ENCODE assay signal across 15 cellular contexts in the genomic region with DNA sequence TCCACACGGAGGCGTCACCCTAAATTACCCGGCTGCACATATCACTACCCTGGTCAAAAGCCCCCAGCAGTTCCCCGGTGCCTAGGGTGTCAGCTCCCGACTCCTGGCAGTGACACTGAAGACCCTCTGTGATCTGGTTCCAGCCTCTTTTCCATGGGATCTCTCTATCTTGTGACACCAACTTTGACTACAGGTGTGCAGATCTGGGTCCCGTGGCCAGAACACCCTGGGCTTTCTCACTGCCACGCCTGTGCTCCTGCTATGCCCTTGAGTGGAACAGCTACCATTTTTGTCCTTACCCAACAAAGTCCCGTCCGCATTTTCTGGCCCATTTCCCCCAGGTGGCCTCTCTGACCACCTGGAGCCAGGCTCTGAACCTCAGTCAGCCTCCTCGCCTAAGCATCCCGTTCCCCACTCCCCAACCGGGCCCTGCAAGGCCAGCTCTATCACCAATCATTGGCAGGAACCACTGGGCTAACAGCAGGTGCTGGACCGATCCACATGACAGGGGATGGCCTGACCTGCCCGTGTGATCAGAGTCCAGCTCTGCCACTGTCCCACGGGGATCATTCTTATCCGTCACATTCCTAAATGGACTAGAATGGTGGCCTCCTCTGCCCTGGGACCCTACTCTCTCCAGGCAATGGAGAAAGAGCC. TPM values are rescaled to one million over a fixed set of nuclear protein-coding genes. Genes with fewer than 3 reads are reported as not detected.
A peak's percentile ranks its signal among the peaks of the same experiment; 100 is the strongest.
DNase-seq lines count a peak whose midpoint lies in the region; ATAC-seq, FAIRE-seq and TF ChIP-seq lines count a peak whose summit lies in the region.
"Had no signal": no experiment of that assay in that cellular context is flagged by ENCODE, and none has a peak within 500 bp of the region (broad histone marks: within the 10 kb centered on the region; RNA-seq: fewer than 3 reads in every experiment).

No MANE protein-coding gene starts in this region.

- peak overlapping the region; percentile 92 to 99 (median 98) for H3K27ac Mint-ChIP-seq in CD8-positive, alpha-beta memory T cell
- H3K27ac Mint-ChIP-seq in T-helper 17 cell, result peak overlapping the region; percentile 96

- CTCF ChIA-PET in CD8-positive, alpha-beta memory T cell (lab: Charles Lee), result interaction anchor here (1.0 to 9.6 kb wide), 8 partner anchors 33 to 356 kb away, joined by 3 to 178 read pairs (median 38); a partner anchor contains a TSS
- CTCF ChIA-PET in HepG2 (lab: Yijun Ruan, JAX; ENCODE audit: low intra/inter-chr PET ratio, low total read pairs), result interaction anchor here (4.6 kb wide), 1 partner anchor 137 kb away, joined by 27 read pairs; no protein-coding TSS in a partner anchor

- no peak for FAIRE-seq in HepG2 (lab: Jason Lieb, UNC)

- no peak for TF ChIP-seq CTCF in HepG2 (CRISPR knock-in tag; IDR thresholded peaks at IDR 0.05)
- TF ChIP-seq CTCF in sigmoid colon (IDR thresholded peaks at IDR 0.05), result no peak
- TF ChIP-seq CTCF in dorsolateral prefrontal cortex (IDR thresholded peaks at IDR 0.05 in 54 of 56, conservative IDR thresholded peaks at IDR 0.05 in 2 of 56; ENCODE audit: low read depth in 1 of 56, partially characterized antibody in 56 of 56), result no peak

- WGBS in HepG2 (ENCODE audit: low lambda C conversion rate), result 50% methylated on average over 13 of the region's 16 CpGs
- 80 to 90% methylated on average over 16 of the region's 16 CpGs for WGBS in sigmoid colon, 2 donors

- no peaks in the 10 kb centered on the region for H4K20me1 ChIP-seq in HepG2 (ENCODE audit: insufficient read depth, low read length)

- no peak overlapping the region for H3K4me3 ChIP-seq in CD8-positive, alpha-beta memory T cell (ENCODE audit: low read length)
- H3K4me3 ChIP-seq in HepG2 (replicated peaks in 1 of 3; ENCODE audit: insufficient read depth in 1 of 3, low read depth in 2 of 3, low read length in 3 of 3) (peak overlapping the region in 1 of 3 experiments; percentile 41; a peak in 1 of 6 replicates), sigmoid colon (no peak overlapping the region), dorsolateral prefrontal cortex (no peak overlapping the region)

- peak overlapping the region in 6 of 7 donors; percentile 12 to 83 (median 80) for H3K4me3 Mint-ChIP-seq in CD8-positive, alpha-beta memory T cell
- H3K4me3 Mint-ChIP-seq in T-helper 17 cell, result peak overlapping the region; percentile 88
- H3K4me3 Mint-ChIP-seq: activated naive CD4-positive, alpha-beta T cell treated with anti-CD3 and anti-CD28 coated beads for 36 hours had no signal

- DNase-seq in CD8-positive, alpha-beta memory T cell, result no peak
- DNase-seq in T-helper 17 cell (no peak), HepG2 (ENCODE audit: low spot score) (no peak), sigmoid colon (no peak), DMS79 treated with DMSO at 0.1 percent for 48 hours (lab: John Stamatoyannopoulos, UW) (no peak), NCI-H2227 treated with DMSO at 0.1 percent for 48 hours (lab: John Stamatoyannopoulos, UW) (no peak), dorsolateral prefrontal cortex (no peak)
- DNase-seq: DMS153, erythroblast, GOT3, left colon, NCI-H146, OCI-M1 had no signal

- peaks cover 64% of the 10 kb centered on the region for H3K4me1 ChIP-seq in CD8-positive, alpha-beta memory T cell (ENCODE audit: insufficient read depth, low read length)
- H3K4me1 ChIP-seq in HepG2 (ENCODE audit: insufficient read depth, low read length) (peaks cover 75% of the 10 kb centered on the region), sigmoid colon (peaks cover 0 to 50% (median 44%) of the 10 kb centered on the region in 4 donors)

- no peak overlapping the region for H2AFZ ChIP-seq in HepG2 (ENCODE audit: low read length)

- in situ Hi-C loops in HepG2 (cut with HindIII; ENCODE audit: extremely low pct_ligation_motif_present, low pct_unique_long_range_greater_than_20kb), result loop anchor here (5.0 kb wide), 1 partner anchor 139 kb away; no protein-coding TSS in a partner anchor

- ATAC-seq in T-helper 17 cell (no peak), HepG2 (no peak), HG03378 (IDR thresholded peaks at IDR 0.05; ENCODE audit: unreplicated experiment) (no peak)
- ATAC-seq: left colon had no signal

- H3K9me3 Mint-ChIP-seq in CD8-positive, alpha-beta memory T cell, result no peaks in the 10 kb centered on the region
- H3K9me3 Mint-ChIP-seq: activated naive CD4-positive, alpha-beta T cell treated with anti-CD3 and anti-CD28 coated beads for 36 hours had no signal

- no TSS peak for BruUV-seq in HepG2 (replicated peaks; lab: Mats Ljungman, UMichigan)

- peak overlapping the region; percentile 73; the same call in 1 of the 2 replicates for H3K4me2 ChIP-seq in HepG2 (ENCODE audit: low read depth, low read length)

- POLR2A ChIA-PET in CD8-positive, alpha-beta memory T cell (lab: Charles Lee), result interaction anchor here (1.0 to 8.0 kb wide), 8 partner anchors 33 to 145 kb away, joined by 3 to 89 read pairs (median 4); a partner anchor contains a TSS
- POLR2A ChIA-PET in HepG2 (lab: Yijun Ruan, JAX), result interaction anchor here (1.7 to 6.1 kb wide), 3 partner anchors 68 to 145 kb away, joined by 4 to 72 read pairs (median 16); a partner anchor contains a TSS

- no peaks in the 10 kb centered on the region for H3K36me3 Mint-ChIP-seq in CD8-positive, alpha-beta memory T cell
- no peaks in the 10 kb centered on the region for H3K36me3 Mint-ChIP-seq in T-helper 17 cell (ENCODE audit: low read depth)

- peaks cover 55 to 76% (median 66%) of the 10 kb centered on the region in 3 donors for H3K4me1 Mint-ChIP-seq in CD8-positive, alpha-beta memory T cell
- peaks cover 51% of the 10 kb centered on the region for H3K4me1 Mint-ChIP-seq in T-helper 17 cell

- TF ChIP-seq RAD21 in HepG2 (CRISPR knock-in tag; IDR thresholded peaks at IDR 0.05), result no peak

- intact Hi-C loops in HepG2 (cut with micrococcal nuclease; ENCODE audit: unreplicated experiment) (loop anchor here (5.0 to 10.0 kb wide), 3 partner anchors 39 to 119 kb away; a partner anchor contains a TSS), sigmoid colon (cut with DNase I) (loop anchor here (5.0 kb wide), 1 partner anchor 69 kb away; a partner anchor contains a TSS), dorsolateral prefrontal cortex (cut with DNase I) (loop anchor here in 1 of 2 donors (5.0 kb wide), 1 partner anchor 354 kb away; no protein-coding TSS in a partner anchor)

- peaks cover 0 to 5% of the 10 kb centered on the region in 2 donors for H3K27me3 Mint-ChIP-seq in CD8-positive, alpha-beta memory T cell
- H3K27me3 Mint-ChIP-seq in T-helper 17 cell, result peaks cover 10% of the 10 kb centered on the region

- TF ChIP-seq POLR2A in HepG2 (IDR thresholded peaks at IDR 0.05; ENCODE audit: insufficient read depth in 1 of 2, low read depth in 2 of 2, low read length in 2 of 2) (no peak), sigmoid colon (IDR thresholded peaks at IDR 0.05) (no peak)

- peak overlapping the region; percentile 99 for H3K27ac ChIP-seq in CD8-positive, alpha-beta memory T cell (ENCODE audit: low read depth, low read length)
- H3K27ac ChIP-seq in HepG2 (ENCODE audit: extremely low read length, insufficient read depth, low read length) (no peak overlapping the region), sigmoid colon (peak overlapping the region; percentile 70 to 76 (median 73)), dorsolateral prefrontal cortex (peak overlapping the region in 23 of 59 donors; percentile 1 to 78 (median 55))

- no peaks in the 10 kb centered on the region for H3K9me3 ChIP-seq in CD8-positive, alpha-beta memory T cell (ENCODE audit: low read length)
- H3K9me3 ChIP-seq in T-helper 17 cell (ENCODE audit: control insufficient read depth, low read length, poor library complexity, severe bottlenecking) (no peaks in the 10 kb centered on the region), HepG2 (ENCODE audit: low read length) (no peaks in the 10 kb centered on the region), sigmoid colon (no peaks in the 10 kb centered on the region)

- no peaks in the 10 kb centered on the region for H3K27me3 ChIP-seq in CD8-positive, alpha-beta memory T cell (ENCODE audit: insufficient read depth, low read length, poor library complexity, severe bottlenecking)
- H3K27me3 ChIP-seq in HepG2 (ENCODE audit: control insufficient read depth in 1 of 2, insufficient read depth in 2 of 2, low read length in 2 of 2) (peaks cover 0 to 2% of the 10 kb centered on the region in 2 experiments; a peak in 1 of 5 replicates), sigmoid colon (no peaks in the 10 kb centered on the region), dorsolateral prefrontal cortex (no peaks in the 10 kb centered on the region)

- no peaks in the 10 kb centered on the region for H3K79me2 ChIP-seq in HepG2 (ENCODE audit: insufficient read depth, low read length)

- TF ChIP-seq EP300 in HepG2 (IDR thresholded peaks at IDR 0.05; ENCODE audit: low read depth in 2 of 2, low read length in 2 of 2) (no peak), HepG2 (CRISPR knock-in tag; IDR thresholded peaks at IDR 0.05; ENCODE audit: borderline replicate concordance) (no peak), sigmoid colon (IDR thresholded peaks at IDR 0.05) (no peak)

- H3K9ac ChIP-seq in HepG2 (ENCODE audit: insufficient read depth, low read depth, low read length), result peak overlapping the region; percentile 68; the same call in 1 of the 2 replicates

- H3K36me3 ChIP-seq in CD8-positive, alpha-beta memory T cell (ENCODE audit: insufficient read depth, low read length), result no peaks in the 10 kb centered on the region
- H3K36me3 ChIP-seq in HepG2 (replicated peaks in 1 of 2; ENCODE audit: control insufficient read depth in 1 of 2, insufficient read depth in 2 of 2, low read length in 2 of 2) (no peaks in the 10 kb centered on the region), sigmoid colon (no peaks in the 10 kb centered on the region)

RNA-seq across cellular contexts. Expression of a gene that starts 20.7 kb away (rescaled TPM):
- total RNA-seq in CD8-positive, alpha-beta memory T cell, result 10 to 100 TPM; 26.1 to 26.4 TPM
- 29.7 TPM for polyA plus RNA-seq in CD8-positive, alpha-beta memory T cell
- total RNA-seq in T-helper 17 cell (10 to 100 TPM; 73.9 to 87.9 TPM), HepG2 (2016; rRNA removed; fragmentation: Illumina TruSeq; extraction: Trizol) (0.20 and 0.35 TPM in 2 replicates), sigmoid colon (100 to 1,000 TPM; 108 to 166 (median 125) TPM), dorsolateral prefrontal cortex (100 to 1,000 TPM; 112 to 229 (median 170) TPM)
- total RNA-seq in HepG2 (2016; cell fraction: cytosol; rRNA removed; fragmentation: Illumina TruSeq; extraction: Trizol; ENCODE audit: low read depth), result not detected in 2 replicates
- total RNA-seq in HepG2 (2016; cell fraction: insoluble cytoplasmic fraction; rRNA removed; fragmentation: Illumina TruSeq; extraction: Trizol), result 0.27 and 0.30 TPM in 2 replicates
- 0.09 and 0.21 TPM in 2 replicates for total RNA-seq in HepG2 (2016; cell fraction: membrane; rRNA removed; fragmentation: Illumina TruSeq; extraction: Trizol)
- 0.31 and 1.4 TPM in 2 replicates for total RNA-seq in HepG2 (2016; cell fraction: nucleus; rRNA removed; fragmentation: Illumina TruSeq; extraction: Trizol)
- polyA plus RNA-seq in HepG2 (2011; rRNA removed) (4.9 and 7.1 TPM in 2 replicates), sigmoid colon (10 to 100 TPM; 10.9 to 39.0 (median 36.2) TPM)
- 3.6 and 4.4 TPM in 2 replicates for polyA plus RNA-seq in HepG2 (2011; cell fraction: cytosol; rRNA removed)
- polyA plus RNA-seq in HepG2 (2011; cell fraction: nucleus; rRNA removed), result 22.7 and 23.8 TPM in 2 replicates
- 5.5 and 5.7 TPM in 2 replicates for polyA plus RNA-seq in HepG2 (2012)
- polyA plus RNA-seq in HepG2 (2016; cell fraction: cytosol; fragmentation: Illumina TruSeq; extraction: Trizol; ENCODE audit: low read depth), result 0.09 and 0.23 TPM in 2 replicates
- polyA plus RNA-seq in HepG2 (2016; cell fraction: insoluble cytoplasmic fraction; fragmentation: Illumina TruSeq; extraction: Trizol; ENCODE audit: low read depth), result 0.35 and 0.53 TPM in 2 replicates
- polyA plus RNA-seq in HepG2 (2016; cell fraction: membrane; fragmentation: Illumina TruSeq; extraction: Trizol; ENCODE audit: low read depth), result 0.08 and 0.19 TPM in 2 replicates
- 1.6 TPM in 2 replicates for polyA plus RNA-seq in HepG2 (2016; cell fraction: nucleus; fragmentation: Illumina TruSeq; extraction: Trizol; ENCODE audit: insufficient read depth, low read depth)
- 7.2 and 8.5 TPM in 2 replicates for polyA minus RNA-seq in HepG2 (2011; rRNA and poly(A)+ RNA removed; ENCODE audit: low replicate concordance)
- polyA minus RNA-seq in HepG2 (2011; cell fraction: cytosol; rRNA and poly(A)+ RNA removed), result 1.2 and 2.1 TPM in 2 replicates
- polyA minus RNA-seq in HepG2 (2011; cell fraction: nucleus; rRNA and poly(A)+ RNA removed), result 6.5 and 7.6 TPM in 2 replicates

Comparison
In these comparisons a context has a peak if more than half of its experiments do, and no peak if none do; other contexts are left out.
1. RNA of a gene that starts 20.7 kb away (total RNA-seq): 112 to 229 TPM in dorsolateral prefrontal cortex, 108 to 166 TPM in sigmoid colon, 73.9 to 87.9 TPM in T-helper 17 cell and 26.1 to 26.4 TPM in CD8-positive, alpha-beta memory T cell; 0.09 to 1.4 TPM in HepG2; every median in the first group is over 10 times any median in the second.